1 cellular context compared by ENCODE assay signal in genomic region chr10:34216348-34216908, GRCh38.
A peak's percentile ranks its signal among the peaks of the same experiment; 100 is the strongest.
TF ChIP-seq lines count a peak whose summit lies in the region.

No MANE protein-coding gene starts in this region.

TF ChIP-seq in HepG2, 621 proteins besides CTCF, POLR2A, EP300 and RAD21 (continued from another document and continues in another):
- no peak for TF ChIP-seq AGO1 (IDR thresholded peaks at IDR 0.05; ENCODE audit: low read depth, low read length, poor library complexity, severe bottlenecking)
- no peak for TF ChIP-seq ZSCAN21 (CRISPR knock-in tag; IDR thresholded peaks at IDR 0.05; ENCODE audit: borderline replicate concordance)
- TF ChIP-seq ZNF644 (CRISPR knock-in tag; IDR thresholded peaks at IDR 0.05; ENCODE audit: low read depth): 0 out of 2 replicates have a peak, but pooled peaks have one; percentile 39
- TF ChIP-seq ZBTB25 (CRISPR knock-in tag; IDR thresholded peaks at IDR 0.05): no peak
- no peak for TF ChIP-seq PRDM4 (CRISPR knock-in tag; IDR thresholded peaks at IDR 0.05; ENCODE audit: borderline replicate concordance)
- no peak for TF ChIP-seq RBM22 (optimal IDR thresholded peaks at IDR 0.05; ENCODE audit: low read length)
- TF ChIP-seq ZBTB7B (CRISPR knock-in tag; IDR thresholded peaks at IDR 0.05): no peak
- peak; percentile 82 for TF ChIP-seq NCOA2 (CRISPR knock-in tag; IDR thresholded peaks at IDR 0.05)
- TF ChIP-seq PAF1 (CRISPR knock-in tag; IDR thresholded peaks at IDR 0.05): no peak
- no peak for TF ChIP-seq DNMT1 (CRISPR knock-in tag; IDR thresholded peaks at IDR 0.05)
- no peak for TF ChIP-seq RAD51 (IDR thresholded peaks at IDR 0.05; ENCODE audit: borderline replicate concordance)
- no peak for TF ChIP-seq RFX3 (CRISPR knock-in tag; IDR thresholded peaks at IDR 0.05)
- no peak for TF ChIP-seq FOXK2 (IDR thresholded peaks at IDR 0.05)
- TF ChIP-seq KLF6 (CRISPR knock-in tag; IDR thresholded peaks at IDR 0.05): 0 out of 2 replicates have a peak, but pooled peaks have one; percentile 53
- TF ChIP-seq KDM1A (CRISPR knock-in tag; IDR thresholded peaks at IDR 0.05): no peak
- TF ChIP-seq ZNF691 (CRISPR knock-in tag; IDR thresholded peaks at IDR 0.05; ENCODE audit: borderline replicate concordance, low read depth): no peak
- no peak for TF ChIP-seq ZNF740 (CRISPR knock-in tag; IDR thresholded peaks at IDR 0.05)
- TF ChIP-seq ZBTB4 (CRISPR knock-in tag; IDR thresholded peaks at IDR 0.05; ENCODE audit: borderline replicate concordance): no peak
- no peak for TF ChIP-seq ZNF83 (CRISPR knock-in tag; IDR thresholded peaks at IDR 0.05; ENCODE audit: borderline replicate concordance)
- TF ChIP-seq ISL2 (CRISPR knock-in tag; IDR thresholded peaks at IDR 0.05): peak; percentile 71
- TF ChIP-seq TP53 (CRISPR knock-in tag; conservative IDR thresholded peaks at IDR 0.05): no peak
- TF ChIP-seq ZNF10 (CRISPR knock-in tag; IDR thresholded peaks at IDR 0.05; ENCODE audit: borderline replicate concordance, low read depth): no peak
- TF ChIP-seq NBN (conservative IDR thresholded peaks at IDR 0.05): no peak
- TF ChIP-seq RFX1 (IDR thresholded peaks at IDR 0.05): no peak
- no peak for TF ChIP-seq ESRRA (CRISPR knock-in tag; IDR thresholded peaks at IDR 0.05; ENCODE audit: low read depth)
- no peak for TF ChIP-seq BRCA1 (CRISPR knock-in tag; IDR thresholded peaks at IDR 0.05)
- no peak for TF ChIP-seq ZNF33A (CRISPR knock-in tag; IDR thresholded peaks at IDR 0.05; ENCODE audit: borderline replicate concordance)
- no peak for TF ChIP-seq ATAD3A (CRISPR knock-in tag; IDR thresholded peaks at IDR 0.05)
- TF ChIP-seq STAT6 (CRISPR knock-in tag; IDR thresholded peaks at IDR 0.05; ENCODE audit: borderline replicate concordance): no peak; the same call in 1 of the 2 replicates
- TF ChIP-seq ZNF556 (CRISPR knock-in tag; IDR thresholded peaks at IDR 0.05; ENCODE audit: borderline replicate concordance): no peak
- TF ChIP-seq ZNF496 (CRISPR knock-in tag; IDR thresholded peaks at IDR 0.05; ENCODE audit: insufficient replicate concordance): no peak
- TF ChIP-seq NR1H2 (CRISPR knock-in tag; IDR thresholded peaks at IDR 0.05; ENCODE audit: borderline replicate concordance, low read depth): no peak
- no peak for TF ChIP-seq ZNF570 (CRISPR knock-in tag; IDR thresholded peaks at IDR 0.05; ENCODE audit: borderline replicate concordance)
- no peak for TF ChIP-seq TRAFD1 (CRISPR knock-in tag; IDR thresholded peaks at IDR 0.05; ENCODE audit: borderline replicate concordance)
- TF ChIP-seq IRX3 (CRISPR knock-in tag; IDR thresholded peaks at IDR 0.05; ENCODE audit: borderline replicate concordance, low read depth): no peak
- 0 out of 4 replicates have a peak, but pooled peaks of 1 of the 2 experiments have one; percentile 23 for TF ChIP-seq REST (IDR thresholded peaks at IDR 0.05; ENCODE audit: borderline replicate concordance in 1 of 2, low read depth in 1 of 2, low read length in 2 of 2)
- no peak for TF ChIP-seq ZNF367 (CRISPR knock-in tag; IDR thresholded peaks at IDR 0.05; ENCODE audit: borderline replicate concordance)
- TF ChIP-seq RBM39 (IDR thresholded peaks at IDR 0.05; ENCODE audit: low read depth, low read length, poor library complexity, severe bottlenecking): no peak
- no peak for TF ChIP-seq TRIM22 (IDR thresholded peaks at IDR 0.05)
- TF ChIP-seq SYNCRIP (IDR thresholded peaks at IDR 0.05; ENCODE audit: insufficient read depth, low read depth, low read length): no peak
- no peak for TF ChIP-seq HNRNPLL (IDR thresholded peaks at IDR 0.05; ENCODE audit: low read depth, low read length, poor library complexity, severe bottlenecking)
- TF ChIP-seq ZNF280B (CRISPR knock-in tag; IDR thresholded peaks at IDR 0.05; ENCODE audit: borderline replicate concordance): no peak
- TF ChIP-seq ZNF576 (CRISPR knock-in tag; IDR thresholded peaks at IDR 0.05): no peak
- no peak for TF ChIP-seq NR2C2 (CRISPR knock-in tag; IDR thresholded peaks at IDR 0.05; ENCODE audit: borderline replicate concordance)
